In the genomic region with DNA sequence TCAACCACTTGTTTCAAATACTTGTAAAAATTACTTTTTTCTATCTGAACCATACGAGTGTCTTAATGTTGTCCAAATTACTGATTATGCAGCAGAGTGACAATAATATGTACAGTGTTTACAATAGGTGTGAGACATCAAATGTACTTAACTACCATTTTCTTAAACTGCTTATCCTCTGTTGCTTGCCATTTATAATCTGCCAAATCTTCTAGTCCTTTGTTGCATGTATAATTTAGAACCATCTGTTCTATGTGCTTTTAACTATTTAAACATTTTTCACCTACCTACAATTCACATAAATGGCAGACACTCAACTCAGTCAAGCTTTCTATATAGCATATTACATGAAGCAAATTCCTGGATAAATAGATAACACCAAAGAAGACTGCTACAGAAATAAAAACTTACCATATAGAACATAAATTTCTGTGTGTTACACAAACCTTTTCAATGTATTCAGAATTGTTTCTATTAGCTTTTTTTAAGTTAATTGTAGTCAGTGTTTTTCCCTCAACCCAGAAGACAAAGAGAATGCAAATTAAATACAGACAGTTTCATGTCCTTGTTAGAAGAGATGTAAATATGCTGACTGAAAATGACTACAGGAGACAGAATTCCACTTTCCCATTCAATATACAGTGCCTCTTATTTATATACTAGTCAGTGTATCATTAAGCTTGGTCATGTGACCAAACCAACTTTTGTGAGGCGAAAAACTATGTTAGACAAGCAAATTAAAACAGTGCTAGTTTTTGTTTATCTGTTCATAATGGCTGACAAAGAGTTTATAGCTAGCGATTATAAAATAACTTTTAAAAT, we compare ENCODE assay signal across 8 cellular contexts. TPM values are rescaled to one million over a fixed set of nuclear protein-coding genes. Genes with fewer than 3 reads are reported as not detected.
DNase-seq lines count a peak whose midpoint lies in the region; ATAC-seq and TF ChIP-seq lines count a peak whose summit lies in the region.

No MANE protein-coding gene starts in this region.

- H3K4me3 Mint-ChIP-seq in activated T-cell treated with anti-CD3 and anti-CD28 coated beads, Interleukin-2, amount 50 U/mL, for 24 hours = no peak overlapping the region
- peak overlapping the region in 1 of 2 donors; percentile 3 for H3K4me3 Mint-ChIP-seq in stimulated activated naive B cell treated with anti-CD40 and anti-IgM and Interleukin-4, amounts not matched to agents 10 μg/mL and 1 μg/mL and 100 μg/mL, for 72 hours

- H3K9me3 ChIP-seq in gastrocnemius medialis = no peaks in the 10 kb centered on the region

- no peaks in the 10 kb centered on the region for H3K36me3 ChIP-seq in gastrocnemius medialis

- H3K27ac Mint-ChIP-seq in activated T-cell treated with anti-CD3 and anti-CD28 coated beads, Interleukin-2, amount 50 U/mL, for 24 hours = no peak overlapping the region
- no peak overlapping the region for H3K27ac Mint-ChIP-seq in stimulated activated naive B cell treated with anti-CD40 and anti-IgM and Interleukin-4, amounts not matched to agents 10 μg/mL and 1 μg/mL and 100 μg/mL, for 72 hours

- DNase-seq in NCI-H510A treated with DMSO at 0.1 percent for 48 hours (lab: John Stamatoyannopoulos, UW) (peak; percentile 19), NCI-H510A (lab: John Stamatoyannopoulos, UW) (no peak), RKO (ENCODE audit: low spot score) (peak; percentile 82), fibroblast of mammary gland (ENCODE audit: low read depth) (peak; percentile 53), gastrocnemius medialis (no peak), SKM-1 (lab: John Stamatoyannopoulos, UW; ENCODE audit: unreplicated experiment) (no peak)
- DNase-seq in activated T-cell treated with anti-CD3 and anti-CD28 coated beads, Interleukin-2, amount 50 U/mL, for 24 hours = no peak
- no peak for DNase-seq in stimulated activated naive B cell treated with anti-CD40 and anti-IgM and Interleukin-4, amounts not matched to agents 10 μg/mL and 1 μg/mL and 100 μg/mL, for 72 hours

- intact Hi-C loops in gastrocnemius medialis (cut with DNase I; ENCODE audit: low total_unique reads) = loop anchor here (10.0 kb wide), 1 partner anchor 329 kb away; the partner anchor contains the start of gene WDSUB1

- H3K27me3 Mint-ChIP-seq in activated T-cell treated with anti-CD3 and anti-CD28 coated beads, Interleukin-2, amount 50 U/mL, for 24 hours = peaks cover 33% of the 10 kb centered on the region
- H3K27me3 Mint-ChIP-seq in stimulated activated naive B cell treated with anti-CD40 and anti-IgM and Interleukin-4, amounts not matched to agents 10 μg/mL and 1 μg/mL and 100 μg/mL, for 72 hours = no peaks in the 10 kb centered on the region

- peak overlapping the region; percentile 72 for H3K4me3 ChIP-seq in fibroblast of mammary gland (ENCODE audit: control insufficient read depth, low read depth, low read length)
- peak overlapping the region; percentile 67 to 92 (median 70) for H3K4me3 ChIP-seq in gastrocnemius medialis

- TF ChIP-seq CTCF in fibroblast of mammary gland (conservative IDR thresholded peaks at IDR 0.05; ENCODE audit: control insufficient read depth, insufficient read depth, low read depth, low read length) (no peak), gastrocnemius medialis (IDR thresholded peaks at IDR 0.05 in 4 of 5, conservative IDR thresholded peaks at IDR 0.05 in 1 of 5) (no peak)

- H3K4me1 ChIP-seq in gastrocnemius medialis = peaks cover 35 to 57% of the 10 kb centered on the region in 2 donors

- peaks cover 2% of the 10 kb centered on the region for H3K36me3 Mint-ChIP-seq in activated T-cell treated with anti-CD3 and anti-CD28 coated beads, Interleukin-2, amount 50 U/mL, for 24 hours (ENCODE audit: low read depth)
- no peaks in the 10 kb centered on the region for H3K36me3 Mint-ChIP-seq in stimulated activated naive B cell treated with anti-CD40 and anti-IgM and Interleukin-4, amounts not matched to agents 10 μg/mL and 1 μg/mL and 100 μg/mL, for 72 hours

- H3K4me1 Mint-ChIP-seq in activated T-cell treated with anti-CD3 and anti-CD28 coated beads, Interleukin-2, amount 50 U/mL, for 24 hours (ENCODE audit: low read depth) = peaks cover 14% of the 10 kb centered on the region
- H3K4me1 Mint-ChIP-seq in stimulated activated naive B cell treated with anti-CD40 and anti-IgM and Interleukin-4, amounts not matched to agents 10 μg/mL and 1 μg/mL and 100 μg/mL, for 72 hours = peaks cover 11 to 20% of the 10 kb centered on the region in 2 donors

- no peaks in the 10 kb centered on the region for H3K27me3 ChIP-seq in gastrocnemius medialis

- TF ChIP-seq POLR2A in gastrocnemius medialis (IDR thresholded peaks at IDR 0.05) = no peak

- in situ Hi-C loops in gastrocnemius medialis (cut with MboI; ENCODE audit: low sequenced_read_pairs in 4 of 4) = loop anchor here in 1 of 4 donors (10.0 kb wide), 1 partner anchor 99 kb away; no protein-coding TSS in a partner anchor

- no peaks in the 10 kb centered on the region for H3K9me3 Mint-ChIP-seq in activated T-cell treated with anti-CD3 and anti-CD28 coated beads, Interleukin-2, amount 50 U/mL, for 24 hours
- H3K9me3 Mint-ChIP-seq in stimulated activated naive B cell treated with anti-CD40 and anti-IgM and Interleukin-4, amounts not matched to agents 10 μg/mL and 1 μg/mL and 100 μg/mL, for 72 hours = no peaks in the 10 kb centered on the region

- peak overlapping the region; percentile 87 to 99 (median 96) for H3K27ac ChIP-seq in gastrocnemius medialis

- no peak for ATAC-seq in gastrocnemius medialis
- ATAC-seq in stimulated activated naive B cell treated with anti-CD40 and anti-IgM and Interleukin-4, amounts not matched to agents 10 μg/mL and 1 μg/mL and 100 μg/mL, for 72 hours (replicated peaks) = no peak

RNA-seq across cellular contexts. Expression of gene BAZ2B, which starts 2.6 kb away (rescaled TPM):
- 10 to 100 TPM; 27.6 to 57.2 (median 52.3) TPM for total RNA-seq in gastrocnemius medialis

Comparison
In these comparisons a context has a peak if more than half of its experiments do, and no peak if none do; other contexts are left out.
1. DNase-seq: peak in NCI-H510A treated with DMSO at 0.1 percent for 48 hours (single experiment), RKO (single experiment) and fibroblast of mammary gland (single experiment); none in NCI-H510A (single experiment), gastrocnemius medialis (0 of 2), SKM-1 (single experiment), activated T-cell treated with anti-CD3 and anti-CD28 coated beads, Interleukin-2, amount 50 U/mL, for 24 hours (single experiment) and stimulated activated naive B cell treated with anti-CD40 and anti-IgM and Interleukin-4, amounts not matched to agents 10 μg/mL and 1 μg/mL and 100 μg/mL, for 72 hours (single experiment).